In the genomic region with DNA sequence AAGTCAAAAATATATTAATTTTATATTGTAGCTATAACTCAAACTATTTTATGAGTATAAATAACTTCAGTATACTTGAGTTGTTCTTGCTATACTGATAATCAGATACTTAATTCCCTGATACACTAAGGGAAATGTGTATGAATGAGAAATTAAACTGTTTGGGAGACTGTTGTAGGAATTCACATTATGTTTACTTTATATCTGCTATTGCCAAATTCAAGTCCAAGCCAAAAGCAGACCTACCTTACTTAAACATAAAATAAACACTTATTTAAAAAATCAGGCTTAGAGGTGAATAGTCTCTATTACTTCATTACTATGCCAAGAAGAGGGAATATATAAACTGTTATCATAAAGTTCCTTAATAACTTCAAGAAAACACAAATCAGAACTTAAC, we compare ENCODE assay signal across 24 cellular contexts. TPM values are rescaled to one million over a fixed set of nuclear protein-coding genes. Genes with fewer than 3 reads are reported as not detected.
DNase-seq lines count a peak whose midpoint lies in the region; ATAC-seq, FAIRE-seq and TF ChIP-seq lines count a peak whose summit lies in the region.
"Had no signal": no experiment of that assay in that cellular context is flagged by ENCODE, and none has a peak within 500 bp of the region (broad histone marks: within the 10 kb centered on the region; RNA-seq: fewer than 3 reads in every experiment).

No MANE protein-coding gene starts in this region.

- RAD21 ChIA-PET in GM12878 (lab: Charles Lee; ENCODE audit: unreplicated experiment), result interaction anchor here (0.7 to 10.9 kb wide), 14 partner anchors 8 to 391 kb away, joined by 3 to 121 read pairs (median 4); no protein-coding TSS in a partner anchor

- H2AFZ ChIP-seq in IMR-90 (replicated peaks; ENCODE audit: low read length, poor library complexity) (no peak overlapping the region), GM12878 (ENCODE audit: control insufficient read depth, low read depth, low read length) (no peak overlapping the region), trophoblast cell (ENCODE audit: insufficient read depth, low read length, poor library complexity) (no peak overlapping the region)
- H2AFZ ChIP-seq: GM23338 had no signal

- H3K4me1 ChIP-seq in A549, result peaks cover 67% of the 10 kb centered on the region
- peaks cover 7% of the 10 kb centered on the region; the same call in 1 of the 2 replicates for H3K4me1 ChIP-seq in IMR-90 (ENCODE audit: control insufficient read depth, insufficient read depth, low read length)
- no peaks in the 10 kb centered on the region for H3K4me1 ChIP-seq in GM12878 (ENCODE audit: control insufficient read depth, insufficient read depth, low read length)
- peaks cover 83% of the 10 kb centered on the region for H3K4me1 ChIP-seq in psoas muscle
- H3K4me1 ChIP-seq in trophoblast cell (ENCODE audit: control insufficient read depth in 1 of 2, insufficient read depth in 2 of 2, low read length in 2 of 2), result no peaks in the 10 kb centered on the region

- no peak overlapping the region for H2BK20ac ChIP-seq in IMR-90 (ENCODE audit: low read depth, low read length)

- H3K27me3 ChIP-seq in IMR-90 (ENCODE audit: control insufficient read depth, insufficient read depth, low read length) (no peaks in the 10 kb centered on the region), GM12878 (replicated peaks in 1 of 2; ENCODE audit: control insufficient read depth in 2 of 2, insufficient read depth in 2 of 2, low read length in 1 of 2) (no peaks in the 10 kb centered on the region), psoas muscle (ENCODE audit: insufficient read depth in 3 of 3, low read length in 2 of 3) (no peaks in the 10 kb centered on the region), trophoblast cell (ENCODE audit: insufficient read depth, low read length) (no peaks in the 10 kb centered on the region)
- H3K27me3 ChIP-seq: BLaER1 treated with 17β-estradiol and CSF1 and Interleukin-3, amounts not matched to agents 10 nM and 100 nM; Peyer's patch had no signal

- H3K27ac ChIP-seq in A549 (no peak overlapping the region; a peak in 1 of 6 replicates), IMR-90 (ENCODE audit: insufficient read depth, low read length) (no peak overlapping the region), GM12878 (ENCODE audit: control insufficient read depth, insufficient read depth) (no peak overlapping the region), psoas muscle (peak overlapping the region; percentile 34), trophoblast cell (ENCODE audit: low read depth, low read length) (no peak overlapping the region)
- H3K27ac ChIP-seq: BLaER1 treated with 17β-estradiol and CSF1 and Interleukin-3, amounts not matched to agents 10 nM and 100 nM; Peyer's patch had no signal

- H4K8ac ChIP-seq in IMR-90 (ENCODE audit: low read depth in 2 of 2, low read length in 2 of 2), result no peak overlapping the region
- H4K8ac ChIP-seq in trophoblast cell (ENCODE audit: low read depth, low read length), result no peak overlapping the region

- H3K9me1 ChIP-seq in IMR-90 (ENCODE audit: insufficient read depth, low read length), result no peaks in the 10 kb centered on the region

- H3K79me1 ChIP-seq in IMR-90 (ENCODE audit: low read depth in 1 of 2, low read length in 2 of 2) (peaks cover 4 to 43% of the 10 kb centered on the region in 2 experiments; a peak in 3 of 4 replicates), trophoblast cell (ENCODE audit: low read length) (no peaks in the 10 kb centered on the region)

- intact Hi-C loops in IMR-90 (cut with micrococcal nuclease) (no loop called here), GM12878 (cut with micrococcal nuclease; ENCODE audit: unreplicated experiment) (no loop called here), psoas muscle (cut with DNase I) (no loop called here)

- no peak overlapping the region for H2BK15ac ChIP-seq in IMR-90 (ENCODE audit: low read depth, low read length)

- ATAC-seq in A549 (no peak), IMR-90 (ENCODE audit: low read depth) (peak; percentile 59), GM12878 (no peak), psoas muscle (no peak), GM21723 (IDR thresholded peaks at IDR 0.05; ENCODE audit: unreplicated experiment) (no peak)
- ATAC-seq: GM23338 had no signal

- H3K9ac ChIP-seq in IMR-90 (ENCODE audit: low read depth, low read length) (no peak overlapping the region), GM12878 (ENCODE audit: control insufficient read depth, insufficient read depth, low read length) (no peak overlapping the region), trophoblast cell (ENCODE audit: low read length) (no peak overlapping the region)
- H3K9ac ChIP-seq: BLaER1 treated with 17β-estradiol and CSF1 and Interleukin-3, amounts not matched to agents 10 nM and 100 nM had no signal

- no peak overlapping the region for H3K14ac ChIP-seq in IMR-90 (replicated peaks; ENCODE audit: low read depth, low read length)
- H3K14ac ChIP-seq in trophoblast cell (ENCODE audit: low read length), result no peak overlapping the region

- H4K5ac ChIP-seq in IMR-90 (ENCODE audit: low read depth, low read length), result no peak overlapping the region

- H4K20me1 ChIP-seq in IMR-90 (ENCODE audit: insufficient read depth, low read length), result peaks cover 54% of the 10 kb centered on the region
- H4K20me1 ChIP-seq in GM12878 (ENCODE audit: control insufficient read depth, insufficient read depth), result no peaks in the 10 kb centered on the region

- H3K79me2 ChIP-seq in GM12878 (ENCODE audit: control insufficient read depth, insufficient read depth, low read length) (peaks cover 99% of the 10 kb centered on the region), trophoblast cell (ENCODE audit: control insufficient read depth, insufficient read depth, low read length, poor library complexity) (no peaks in the 10 kb centered on the region)

- H3K18ac ChIP-seq in IMR-90 (ENCODE audit: low read depth, low read length) (no peak overlapping the region), trophoblast cell (ENCODE audit: low read length) (no peak overlapping the region)

- in situ Hi-C loops in IMR-90 (cut with MboI; ENCODE audit: low sequenced_read_pairs), result no loop called here
- in situ Hi-C loops in GM12878 (cut with MboI), result no loop called here

- H2BK5ac ChIP-seq in IMR-90 (ENCODE audit: low read depth, low read length, poor library complexity, severe bottlenecking) (no peak overlapping the region), trophoblast cell (ENCODE audit: low read depth, low read length, poor library complexity) (no peak overlapping the region)

- no peak for TF ChIP-seq EP300 in A549 (IDR thresholded peaks at IDR 0.05)
- no peak for TF ChIP-seq EP300 in GM12878 (IDR thresholded peaks at IDR 0.05; ENCODE audit: borderline replicate concordance in 1 of 2, control insufficient read depth in 1 of 2, low read depth in 2 of 2, low read length in 2 of 2)

- CTCF ChIA-PET in A549 (lab: Yijun Ruan, JAX) (interaction anchor here (1.0 to 1.1 kb wide), 2 partner anchors 10 to 14 kb away, joined by 3 read pairs; no protein-coding TSS in a partner anchor), IMR-90 (lab: Yijun Ruan, JAX) (interaction anchor here (0.5 to 0.7 kb wide), 2 partner anchors 76 to 264 kb away, joined by 3 read pairs; no protein-coding TSS in a partner anchor), GM12878 (lab: Yijun Ruan, JAX) (interaction anchor here (1.1 kb wide), 1 partner anchor 391 kb away, joined by 3 read pairs; no protein-coding TSS in a partner anchor)

- DNase-seq in A549 (ENCODE audit: low read depth in 1 of 2, low spot score in 1 of 2) (no peak), IMR-90 (no peak), GM12878 (ENCODE audit: low read depth, low spot score) (no peak), psoas muscle (no peak), trophoblast cell (no peak), NK-92 (lab: John Stamatoyannopoulos, UW; ENCODE audit: unreplicated experiment) (no peak), C1 segment of cervical spinal cord (lab: John Stamatoyannopoulos, UW) (no peak)
- DNase-seq: AML-193; CD8-positive, alpha-beta memory T cell; DMS 273 treated with DMSO at 0.1 percent for 48 hours; DMS79 treated with DMSO at 0.1 percent for 48 hours; H9; KBM-7; NCI-H1048; NCI-H1417; NCI-H1694; NCI-H2029 treated with DMSO at 0.1 percent for 48 hours; NCI-H510A; NCI-H69; Peyer's patch; SHP77 treated with DMSO at 0.1 percent for 48 hours had no signal

- H3K36me3 ChIP-seq in IMR-90 (ENCODE audit: control insufficient read depth, insufficient read depth, low read length) (peaks cover 7% of the 10 kb centered on the region; the same call in 1 of the 2 replicates), GM12878 (ENCODE audit: control insufficient read depth in 2 of 2, insufficient read depth in 2 of 2, low read length in 1 of 2) (peaks cover 3 to 16% of the 10 kb centered on the region in 2 experiments; a peak in 3 of 4 replicates), psoas muscle (ENCODE audit: insufficient read depth in 1 of 2, low read depth in 1 of 2) (no peaks in the 10 kb centered on the region), trophoblast cell (ENCODE audit: control insufficient read depth in 1 of 2, insufficient read depth in 2 of 2, low read length in 2 of 2) (no peaks in the 10 kb centered on the region)
- H3K36me3 ChIP-seq: Peyer's patch had no signal

- H2AK9ac ChIP-seq in IMR-90 (replicated peaks; ENCODE audit: low read depth, low read length, poor library complexity), result no peak overlapping the region

- peaks cover 14% of the 10 kb centered on the region for H3K9me3 ChIP-seq in A549
- H3K9me3 ChIP-seq in IMR-90 (ENCODE audit: control insufficient read depth, insufficient read depth, low read length), result no peaks in the 10 kb centered on the region
- peaks cover 26% of the 10 kb centered on the region for H3K9me3 ChIP-seq in GM12878 (replicated peaks; ENCODE audit: control insufficient read depth, insufficient read depth, low read length)
- H3K9me3 ChIP-seq in psoas muscle, result peaks cover 3% of the 10 kb centered on the region
- no peaks in the 10 kb centered on the region for H3K9me3 ChIP-seq in trophoblast cell (ENCODE audit: insufficient read depth, low read depth, low read length)

- no peak for TF ChIP-seq POLR2A in A549 (IDR thresholded peaks at IDR 0.05; ENCODE audit: low read length)
- TF ChIP-seq POLR2A in IMR-90 (IDR thresholded peaks at IDR 0.05; ENCODE audit: low read depth, low read length), result no peak
- no peak for TF ChIP-seq POLR2A in GM12878 (IDR thresholded peaks at IDR 0.05; ENCODE audit: low read depth, low read length)

- dilution Hi-C loops in IMR-90 (cut with HindIII; ENCODE audit: low sequenced_read_pairs, unreplicated experiment), result no loop called here

- no peak overlapping the region for H3K56ac ChIP-seq in IMR-90 (ENCODE audit: extremely low read depth, insufficient read depth, low read length)

- H3K4me3 ChIP-seq in A549 (no peak overlapping the region), IMR-90 (ENCODE audit: insufficient read depth, low read depth, low read length) (no peak overlapping the region), GM12878 (0 out of 2 replicates have a peak overlapping the region, but pooled peaks have one; percentile 21), psoas muscle (no peak overlapping the region), trophoblast cell (ENCODE audit: low read depth, low read length) (no peak overlapping the region)
- H3K4me3 ChIP-seq: BLaER1 treated with 17β-estradiol and CSF1 and Interleukin-3, amounts not matched to agents 10 nM and 100 nM; GM23338; Peyer's patch had no signal

- no peak overlapping the region for H4K12ac ChIP-seq in trophoblast cell (ENCODE audit: low read depth, low read length)

- FAIRE-seq in A549 (lab: Jason Lieb, UNC) (no peak), GM12878 (lab: Jason Lieb, UNC) (no peak)

- no peak overlapping the region for H2BK12ac ChIP-seq in trophoblast cell (ENCODE audit: low read length)

- BruUV-seq in IMR-90 (replicated peaks; lab: Mats Ljungman, UMichigan), result no TSS peak
- BruUV-seq in GM12878 (replicated peaks; lab: Mats Ljungman, UMichigan), result no TSS peak

- H2BK120ac ChIP-seq in IMR-90 (ENCODE audit: low read depth, low read length), result no peak overlapping the region
- H2BK120ac ChIP-seq in trophoblast cell (ENCODE audit: insufficient read depth, low read length, poor library complexity), result no peak overlapping the region

- H3K23ac ChIP-seq in IMR-90 (ENCODE audit: low read depth, low read length), result no peak overlapping the region
- H3K23ac ChIP-seq in trophoblast cell (ENCODE audit: low read length), result no peak overlapping the region

- SMC1A ChIA-PET in GM12878 (lab: Charles Lee; ENCODE audit: uncharacterized antibody, unreplicated experiment), result interaction anchor here (0.5 to 9.1 kb wide), 25 partner anchors 8 to 1783 kb away, joined by 3 to 70 read pairs (median 4); no protein-coding TSS in a partner anchor

- H3K4ac ChIP-seq in IMR-90 (ENCODE audit: low read depth, low read length), result no peak overlapping the region
- no peak overlapping the region for H3K4ac ChIP-seq in trophoblast cell (ENCODE audit: low read depth, low read length)

- H2AK5ac ChIP-seq in IMR-90 (ENCODE audit: low read depth, low read length), result no peak overlapping the region
- H2AK5ac ChIP-seq in trophoblast cell (ENCODE audit: low read length), result no peak overlapping the region

- TF ChIP-seq RAD21 in A549 (conservative IDR thresholded peaks at IDR 0.05 in 1 of 2, IDR thresholded peaks at IDR 0.05 in 1 of 2), result no peak
- no peak for TF ChIP-seq RAD21 in IMR-90 (IDR thresholded peaks at IDR 0.05; ENCODE audit: low read length)
- TF ChIP-seq RAD21 in GM12878 (IDR thresholded peaks at IDR 0.05; ENCODE audit: insufficient read depth, low read depth, low read length), result no peak

- H3K4me2 ChIP-seq in A549 (peak overlapping the region; percentile 36), IMR-90 (ENCODE audit: low read depth, low read length) (no peak overlapping the region), GM12878 (ENCODE audit: control insufficient read depth, insufficient read depth) (peak overlapping the region; percentile 76), trophoblast cell (ENCODE audit: low read length) (no peak overlapping the region)
- H3K4me2 ChIP-seq: BLaER1 treated with 17β-estradiol and CSF1 and Interleukin-3, amounts not matched to agents 10 nM and 100 nM; GM23338 had no signal

- TF ChIP-seq CTCF in A549 (IDR thresholded peaks at IDR 0.05) (no peak), IMR-90 (conservative IDR thresholded peaks at IDR 0.05; ENCODE audit: low read depth, low read length) (no peak), GM12878 (IDR thresholded peaks at IDR 0.05 in 2 of 3, conservative IDR thresholded peaks at IDR 0.05 in 1 of 3; ENCODE audit: control insufficient read depth in 2 of 3, extremely low read depth in 1 of 3, insufficient read depth in 1 of 3, low read depth in 3 of 3, low read length in 3 of 3) (no peak), psoas muscle (IDR thresholded peaks at IDR 0.05) (no peak)

- POLR2A ChIA-PET in A549 (lab: Yijun Ruan, JAX), result no interaction called here
- POLR2A ChIA-PET in IMR-90 (lab: Charles Lee; ENCODE audit: unreplicated experiment), result interaction anchor here (0.6 kb wide), 2 partner anchors 13 to 160 kb away, joined by 3 read pairs; no protein-coding TSS in a partner anchor
- POLR2A ChIA-PET in GM12878 (lab: Charles Lee), result interaction anchor here (0.6 to 1.4 kb wide), 3 partner anchors 13 to 304 kb away, joined by 3 to 5 read pairs (median 4); no protein-coding TSS in a partner anchor

- H4K91ac ChIP-seq in IMR-90 (ENCODE audit: insufficient read depth, low read depth, low read length) (no peak overlapping the region), trophoblast cell (ENCODE audit: low read depth, low read length) (no peak overlapping the region)

RNA-seq across cellular contexts. Expression of a gene that starts 13.2 kb away (rescaled TPM):
- 73.0 and 79.5 TPM in 2 replicates for polyA plus RNA-seq in A549 (2011; rRNA removed)
- polyA plus RNA-seq in A549 (2012; cell fraction: cytosol; rRNA removed), result 14.9 and 18.7 TPM in 2 replicates
- polyA plus RNA-seq in A549 (2012; cell fraction: nucleus; rRNA removed), result 10.0 and 13.8 TPM in 2 replicates
- polyA plus RNA-seq in A549 (2017; fragmentation: RNase III; extraction: RNeasy Plus Mini Kit Qiagen cat#74134 plus additional on column Dnase treatment), result 46.5 to 48.8 TPM (median 48.2 TPM) in 3 replicates
- 82.2 and 84.0 TPM in 2 replicates for polyA minus RNA-seq in A549 (2011; rRNA and poly(A)+ RNA removed)
- 62.8 and 77.4 TPM in 2 replicates for total RNA-seq in IMR-90 (2012; rRNA removed)
- polyA plus RNA-seq in IMR-90 (2012; rRNA removed), result 11.9 and 13.7 TPM in 2 replicates
- polyA plus RNA-seq in IMR-90 (2012; cell fraction: cytosol; rRNA removed), result 3.5 and 4.8 TPM in 2 replicates
- 2.3 and 15.5 TPM in 2 replicates for polyA plus RNA-seq in IMR-90 (2012; cell fraction: nucleus; rRNA removed; ENCODE audit: low replicate concordance)
- total RNA-seq in GM12878 (2013; cell fraction: nucleolus; rRNA removed), result 658 and 663 TPM in 2 replicates
- total RNA-seq in GM12878 (2014; rRNA removed), result 79.9 and 108 TPM in 2 replicates
- total RNA-seq in GM12878 (2014; rRNA removed; fragmentation: Illumina TruSeq; extraction: Trizol), result 104 and 114 TPM in 2 replicates
- total RNA-seq in GM12878 (2021), result 124 and 134 TPM in 2 replicates
- polyA plus RNA-seq in GM12878 (2011; ENCODE audit: low read depth), result 38.5 TPM
- polyA plus RNA-seq in GM12878 (2011; rRNA removed), result 141 and 181 TPM in 2 replicates
- polyA plus RNA-seq in GM12878 (2011; cell fraction: cytosol; rRNA removed), result 63.4 and 85.5 TPM in 2 replicates
- 55.0 and 75.3 TPM in 2 replicates for polyA plus RNA-seq in GM12878 (2011; cell fraction: nucleus; rRNA removed)
- 41.4 and 59.0 TPM in 2 replicates for polyA plus RNA-seq in GM12878 (2012)
- polyA plus RNA-seq in GM12878 (2014; fragmentation: Illumina TruSeq; extraction: Trizol), result 83.7 and 104 TPM in 2 replicates
- polyA plus RNA-seq in GM12878 (2014; fragmentation: Nextera tagmentation; extraction: Ambion mirVana), result 100 to 1,000 TPM in 1 of 2 experiments, 10 to 100 TPM in 1; 89.0 to 119 TPM
- polyA plus RNA-seq in GM12878 (2014; rRNA removed), result 37.2 and 49.7 TPM in 2 replicates
- polyA plus RNA-seq in GM12878 (2016; fragmentation: Nextera tagmentation; extraction: Ambion mirVana), result 100 to 1,000 TPM; 114 to 123 TPM
- 252 and 261 TPM in 2 replicates for polyA minus RNA-seq in GM12878 (2011; rRNA and poly(A)+ RNA removed)
- 80.9 and 85.6 TPM in 2 replicates for polyA minus RNA-seq in GM12878 (2011; cell fraction: cytosol; rRNA and poly(A)+ RNA removed)
- polyA minus RNA-seq in GM12878 (2011; cell fraction: nucleus; rRNA and poly(A)+ RNA removed), result 189 and 197 TPM in 2 replicates
- total RNA-seq in psoas muscle, result 10 to 100 TPM; 55.8 to 89.7 (median 63.6) TPM
- 10 to 100 TPM; 16.5 to 34.5 (median 26.2) TPM for polyA plus RNA-seq in psoas muscle
- polyA plus RNA-seq in trophoblast cell (2013), result 1.3 and 1.4 TPM in 2 replicates

Comparison
In these comparisons a context has a peak if more than half of its experiments do, and no peak if none do; other contexts are left out.
1. H3K4me2 ChIP-seq: peak in A549 (single experiment) and GM12878 (single experiment); none in IMR-90 (single experiment) and trophoblast cell (single experiment).